8 cellular contexts compared by ENCODE assay signal in the genomic region with DNA sequence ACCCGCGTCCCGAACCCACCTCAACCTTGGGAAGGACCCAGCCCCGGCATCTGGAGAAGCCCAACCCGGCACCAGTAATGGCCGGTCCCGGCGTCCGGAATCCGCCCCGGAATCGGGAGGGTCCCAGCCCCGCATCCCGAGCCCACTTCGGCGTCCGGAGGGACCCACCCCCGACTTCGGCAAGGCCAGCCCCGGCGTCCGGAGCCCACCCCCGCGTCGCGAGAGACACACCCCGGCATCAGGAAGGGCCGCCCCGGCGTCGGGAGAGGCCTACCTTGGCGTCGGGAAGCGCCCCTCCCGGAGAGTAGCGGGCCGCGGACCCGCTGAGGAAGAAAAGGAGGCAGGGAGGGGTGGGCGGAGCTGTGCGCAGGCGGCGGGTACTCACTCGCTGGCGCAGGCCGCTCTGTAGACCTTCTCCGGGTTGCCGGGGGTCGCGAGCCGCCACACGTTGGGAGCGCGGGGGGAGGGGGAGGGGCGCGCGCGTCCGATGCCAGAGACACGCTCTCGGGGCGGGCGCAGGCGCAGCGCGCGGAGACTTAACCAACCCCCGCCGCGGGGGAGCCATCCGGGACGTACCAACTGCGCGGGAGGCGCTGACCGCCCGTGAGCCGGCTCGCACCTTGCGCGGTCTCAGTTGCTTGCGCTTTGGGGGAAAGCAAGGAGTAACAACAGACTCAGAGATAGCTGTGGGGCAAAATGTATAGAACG. TPM values are rescaled to one million over a fixed set of nuclear protein-coding genes. Genes with fewer than 3 reads are reported as not detected.
A peak's percentile ranks its signal among the peaks of the same experiment; 100 is the strongest.
DNase-seq lines count a peak whose midpoint lies in the region; ATAC-seq and TF ChIP-seq lines count a peak whose summit lies in the region.

A gene (minus strand): TSS at position 515 of the 708 bp plus-strand sequence. CDS start 24,164 bp downstream, outside the sequence.

- TF ChIP-seq CTCF in BJ (IDR thresholded peaks at IDR 0.05; ENCODE audit: insufficient read depth, low read depth, low read length), result no peak
- no peak for TF ChIP-seq CTCF in left lung (IDR thresholded peaks at IDR 0.05)

- H3K9me3 Mint-ChIP-seq in dendritic cell treated with granulocyte-macrophage colony-stimulating factor and Interleukin-4, amounts not matched to agents 40 ng/mL and 50 ng/mL, for 4 days, result no peaks in the 10 kb centered on the region

- CTCF ChIA-PET in BJ (lab: Yijun Ruan, JAX), result interaction anchor here (1.0 to 1.9 kb wide), 8 partner anchors 9 to 71 kb away, joined by 3 to 11 read pairs (median 4); no protein-coding TSS in a partner anchor

- no peaks in the 10 kb centered on the region for H3K27me3 Mint-ChIP-seq in dendritic cell treated with granulocyte-macrophage colony-stimulating factor and Interleukin-4, amounts not matched to agents 40 ng/mL and 50 ng/mL, for 4 days

- H3K4me3 Mint-ChIP-seq in dendritic cell treated with granulocyte-macrophage colony-stimulating factor and Interleukin-4, amounts not matched to agents 40 ng/mL and 50 ng/mL, for 4 days, result peak within 1 kb of the TSS; percentile 96

- peak within 1 kb of the TSS; percentile 97 for H3K4me3 ChIP-seq in BJ (ENCODE audit: low read depth, low read length)
- H3K4me3 ChIP-seq in left lung, result peak within 1 kb of the TSS; percentile 86 to 92

- H3K4me1 ChIP-seq in left lung, result peaks cover 13 to 30% of the 10 kb centered on the region in 2 donors

- intact Hi-C loops in dendritic cell treated with granulocyte-macrophage colony-stimulating factor and Interleukin-4, amounts not matched to agents 40 ng/mL and 50 ng/mL, for 4 days (cut with micrococcal nuclease), result loop anchor here (1.0 kb wide), 1 partner anchor 16 kb away; a partner anchor contains a TSS
- intact Hi-C loops in left lung (cut with DNase I), result no loop called here

- peaks cover 7% of the 10 kb centered on the region for H3K4me1 Mint-ChIP-seq in dendritic cell treated with granulocyte-macrophage colony-stimulating factor and Interleukin-4, amounts not matched to agents 40 ng/mL and 50 ng/mL, for 4 days (ENCODE audit: low read depth)

- H3K36me3 ChIP-seq in BJ (ENCODE audit: control insufficient read depth, insufficient read depth, low read length) (no peaks in the 10 kb centered on the region), left lung (no peaks in the 10 kb centered on the region)

- POLR2A ChIA-PET in BJ (lab: Charles Lee), result interaction anchor here (0.6 kb wide), 1 partner anchor 402 kb away, joined by 3 read pairs; no protein-coding TSS in a partner anchor

- ATAC-seq in GM19351 (IDR thresholded peaks at IDR 0.05; ENCODE audit: unreplicated experiment) (peak; percentile 78), HG03520 (IDR thresholded peaks at IDR 0.05; ENCODE audit: unreplicated experiment) (peak; percentile 69), left lung (peak; percentile 96)

- H3K9me3 ChIP-seq in left lung, result no peaks in the 10 kb centered on the region

- H3K27ac Mint-ChIP-seq in dendritic cell treated with granulocyte-macrophage colony-stimulating factor and Interleukin-4, amounts not matched to agents 40 ng/mL and 50 ng/mL, for 4 days, result peak within 1 kb of the TSS; percentile 99

- H3K27ac ChIP-seq in left lung, result peak within 1 kb of the TSS; percentile 93 to 97

- no peak for DNase-seq in BJ (ENCODE audit: low read depth)
- DNase-seq in NCI-H774 (lab: John Stamatoyannopoulos, UW), result peak; percentile 92
- peak; percentile 88 for DNase-seq in activated CD4-positive, alpha-beta T cell treated with anti-CD3 and anti-CD28 coated beads, Interleukin-2, amount 50 U/mL, for 4 hours
- DNase-seq in left lung, result peak; percentile 92 to 97
- peak; percentile 88 for DNase-seq in stimulated activated CD4-positive, alpha-beta T cell treated with anti-CD3 and anti-CD28 coated beads, Interleukin-2, amount 100 ng/mL, for 4 hours (ENCODE audit: low read depth)

- H3K27me3 ChIP-seq in BJ (ENCODE audit: control insufficient read depth, insufficient read depth, low read length) (no peaks in the 10 kb centered on the region), left lung (no peaks in the 10 kb centered on the region)

- peaks cover 15% of the 10 kb centered on the region for H3K36me3 Mint-ChIP-seq in dendritic cell treated with granulocyte-macrophage colony-stimulating factor and Interleukin-4, amounts not matched to agents 40 ng/mL and 50 ng/mL, for 4 days (ENCODE audit: low read depth)

RNA-seq across cellular contexts. Expression of the gene that starts here (rescaled TPM):
- 14.1 and 20.1 TPM in 2 replicates for polyA plus RNA-seq in BJ (2011; rRNA removed)
- 14.5 and 21.7 TPM in 2 replicates for polyA minus RNA-seq in BJ (2011; rRNA and poly(A)+ RNA removed)
- 10 to 100 TPM; 22.4 to 36.4 TPM for total RNA-seq in left lung
